Comparison of ENCODE assay signal across 9 cellular contexts in the genomic region with DNA sequence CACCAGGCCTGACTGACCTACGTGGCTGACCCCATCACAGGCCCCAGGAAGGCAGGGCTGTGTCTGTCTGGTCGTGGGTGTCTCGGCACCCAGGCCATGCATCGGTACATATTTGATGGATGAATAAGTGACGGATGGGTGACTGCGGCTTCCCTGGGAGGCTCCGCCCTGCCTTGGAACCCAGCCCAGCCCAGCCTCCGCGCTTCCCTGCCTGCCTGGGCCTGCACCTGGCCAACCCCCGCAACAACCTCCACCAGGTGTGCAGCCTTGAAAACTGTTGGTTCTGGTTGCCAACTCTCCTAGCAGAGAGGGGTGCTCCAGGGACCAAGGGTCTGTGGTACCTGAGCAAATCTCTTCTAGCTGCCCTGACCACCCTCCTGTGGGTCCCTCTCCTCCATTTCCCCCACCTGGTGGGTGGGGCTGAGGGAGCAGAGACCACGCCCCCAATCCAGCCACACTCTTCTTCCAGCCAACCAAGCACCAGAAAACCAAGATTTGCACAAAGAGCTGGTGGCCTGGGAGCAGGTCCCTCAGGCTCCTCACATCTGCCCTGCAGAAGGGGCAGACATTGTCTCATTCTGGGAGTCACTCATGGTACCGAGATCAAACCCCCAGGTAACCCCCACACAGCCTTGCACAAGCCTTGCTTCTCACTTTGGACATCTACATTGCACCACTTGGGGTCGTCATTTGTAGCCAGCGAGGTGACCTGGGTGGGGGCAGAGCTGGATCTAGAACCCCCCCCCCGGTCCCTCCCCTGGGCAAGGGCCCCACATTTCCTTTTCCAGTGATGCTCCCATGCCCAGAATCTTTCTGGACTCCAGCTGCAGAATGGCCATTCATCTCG.
DNase-seq lines count a peak whose midpoint lies in the region; ATAC-seq and TF ChIP-seq lines count a peak whose summit lies in the region.
"Had no signal": no experiment of that assay in that cellular context is flagged by ENCODE, and none has a peak within 500 bp of the region (broad histone marks: within the 10 kb centered on the region; RNA-seq: fewer than 3 reads in every experiment).

No MANE protein-coding gene starts in this region.

- peak; percentile 49; the same call in 1 of the 2 replicates for ATAC-seq in IMR-90 (ENCODE audit: low read depth)
- ATAC-seq in RWPE2 (ENCODE audit: low read depth), result peak; percentile 91
- no peak for ATAC-seq in right lobe of liver
- ATAC-seq in GM18511 (IDR thresholded peaks at IDR 0.05; ENCODE audit: unreplicated experiment), result no peak
- ATAC-seq in HG03095 (IDR thresholded peaks at IDR 0.05; ENCODE audit: unreplicated experiment), result no peak
- ATAC-seq in stimulated activated effector memory CD8-positive, alpha-beta T cell treated with anti-CD3 and anti-CD28 coated beads, Interleukin-12 subunit alpha, Interleukin-12 subunit beta, amount 100 ng/mL, for 72 hours, result no peak

- H2BK15ac ChIP-seq in IMR-90 (ENCODE audit: low read depth, low read length), result no peak overlapping the region

- TF ChIP-seq CTCF in AG04450 (IDR thresholded peaks at IDR 0.05; ENCODE audit: low read depth, low read length) (no peak), IMR-90 (conservative IDR thresholded peaks at IDR 0.05; ENCODE audit: low read depth, low read length) (no peak), RWPE2 (IDR thresholded peaks at IDR 0.05; ENCODE audit: poor library complexity, severe bottlenecking) (no peak), right lobe of liver (IDR thresholded peaks at IDR 0.05) (no peak)

- peak overlapping the region; percentile 34 for H2AK9ac ChIP-seq in IMR-90 (replicated peaks; ENCODE audit: low read depth, low read length, poor library complexity)

- POLR2A ChIA-PET in AG04450 (lab: Yijun Ruan, JAX), result no interaction called here
- POLR2A ChIA-PET in IMR-90 (lab: Charles Lee; ENCODE audit: unreplicated experiment), result no interaction called here

- H3K27ac ChIP-seq in AG04450 (ENCODE audit: low read depth, low read length), result peak overlapping the region; percentile 21
- no peak overlapping the region for H3K27ac ChIP-seq in IMR-90 (ENCODE audit: insufficient read depth, low read length)
- H3K27ac ChIP-seq in RWPE2 (ENCODE audit: poor library complexity, severe bottlenecking), result peak overlapping the region; percentile 79
- no peak overlapping the region for H3K27ac ChIP-seq in right lobe of liver
- H3K27ac ChIP-seq: hepatocyte had no signal

- no peak overlapping the region for H2BK5ac ChIP-seq in IMR-90 (ENCODE audit: low read depth, low read length, poor library complexity, severe bottlenecking)

- in situ Hi-C loops in IMR-90 (cut with MboI; ENCODE audit: low sequenced_read_pairs), result no loop called here

- no peak overlapping the region for H2BK20ac ChIP-seq in IMR-90 (ENCODE audit: low read depth, low read length)

- TF ChIP-seq POLR2A in IMR-90 (IDR thresholded peaks at IDR 0.05; ENCODE audit: low read depth, low read length), result no peak
- no peak for TF ChIP-seq POLR2A in right lobe of liver (IDR thresholded peaks at IDR 0.05)

- H2AK5ac ChIP-seq in IMR-90 (ENCODE audit: low read depth, low read length), result no peak overlapping the region

- no peak overlapping the region for H3K4me3 ChIP-seq in AG04450 (ENCODE audit: low read depth, low read length)
- H3K4me3 ChIP-seq in IMR-90 (ENCODE audit: insufficient read depth, low read depth, low read length), result no peak overlapping the region
- no peak overlapping the region for H3K4me3 ChIP-seq in RWPE2 (ENCODE audit: severe bottlenecking)
- no peak overlapping the region for H3K4me3 ChIP-seq in right lobe of liver
- H3K4me3 ChIP-seq: hepatocyte had no signal

- H3K4me2 ChIP-seq in IMR-90 (ENCODE audit: low read depth, low read length), result no peak overlapping the region
- H3K4me2 ChIP-seq: hepatocyte had no signal

- no peak overlapping the region for H3K9ac ChIP-seq in IMR-90 (ENCODE audit: low read depth, low read length)

- no peak overlapping the region for H3K14ac ChIP-seq in IMR-90 (replicated peaks; ENCODE audit: low read depth, low read length)

- H3K27me3 ChIP-seq in AG04450 (ENCODE audit: control insufficient read depth, insufficient read depth, low read length) (no peaks in the 10 kb centered on the region), IMR-90 (ENCODE audit: control insufficient read depth, insufficient read depth, low read length) (peaks cover 17% of the 10 kb centered on the region), RWPE2 (ENCODE audit: insufficient read depth, poor library complexity, severe bottlenecking) (no peaks in the 10 kb centered on the region), right lobe of liver (no peaks in the 10 kb centered on the region)
- H3K27me3 ChIP-seq: hepatocyte had no signal

- no peak overlapping the region for H4K5ac ChIP-seq in IMR-90 (ENCODE audit: low read depth, low read length)

- H4K8ac ChIP-seq in IMR-90 (ENCODE audit: low read depth in 2 of 2, low read length in 2 of 2), result no peak overlapping the region

- CTCF ChIA-PET in AG04450 (lab: Charles Lee), result no interaction called here
- CTCF ChIA-PET in IMR-90 (lab: Yijun Ruan, JAX), result interaction anchor here (0.7 kb wide), 1 partner anchor 294 kb away, joined by 4 read pairs; no protein-coding TSS in a partner anchor

- no peak overlapping the region for H3K27ac Mint-ChIP-seq in stimulated activated effector memory CD8-positive, alpha-beta T cell treated with anti-CD3 and anti-CD28 coated beads, Interleukin-12 subunit alpha, Interleukin-12 subunit beta, amount 100 ng/mL, for 72 hours

- H3K4me3 Mint-ChIP-seq in stimulated activated effector memory CD8-positive, alpha-beta T cell treated with anti-CD3 and anti-CD28 coated beads, Interleukin-12 subunit alpha, Interleukin-12 subunit beta, amount 100 ng/mL, for 72 hours, result no peak overlapping the region

- no CpG with 5 or more reads among the region's 16 CpGs for WGBS in IMR-90 (ENCODE audit: extremely low coverage in 2 of 2, insufficient read length in 1 of 2), 2 experiments
- WGBS in right lobe of liver (ENCODE audit: insufficient coverage, low coverage, low lambda C conversion rate, missing lambda C conversion rate), result 73% methylated on average over 11 of the region's 16 CpGs

- no peaks in the 10 kb centered on the region for H3K9me3 ChIP-seq in AG04450 (ENCODE audit: control insufficient read depth, insufficient read depth, low read length)
- no peaks in the 10 kb centered on the region for H3K9me3 ChIP-seq in IMR-90 (ENCODE audit: control insufficient read depth, insufficient read depth, low read length)
- H3K9me3 ChIP-seq in RWPE2 (ENCODE audit: severe bottlenecking), result no peaks in the 10 kb centered on the region
- no peaks in the 10 kb centered on the region for H3K9me3 ChIP-seq in right lobe of liver

- DNase-seq in AG04450 (ENCODE audit: low read depth, low spot score), result no peak
- DNase-seq in IMR-90, result no peak
- peak; percentile 88 for DNase-seq in RWPE2 (ENCODE audit: low spot score)
- DNase-seq in right lobe of liver, result peak in 2 of 3 donors; percentile 32 to 42
- DNase-seq in stimulated activated effector memory CD8-positive, alpha-beta T cell treated with anti-CD3 and anti-CD28 coated beads, Interleukin-12 subunit alpha, Interleukin-12 subunit beta, amount 100 ng/mL, for 72 hours (ENCODE audit: low spot score in 2 of 2), result no peak
- no peak for DNase-seq in stimulated activated CD8-positive, alpha-beta memory T cell treated with anti-CD3 and anti-CD28 coated beads, Interleukin-4, amount 100 ng/mL, for 48 hours

- no peak overlapping the region for H3K23ac ChIP-seq in IMR-90 (ENCODE audit: low read depth, low read length)

- peaks cover 12% of the 10 kb centered on the region for H3K4me1 Mint-ChIP-seq in stimulated activated effector memory CD8-positive, alpha-beta T cell treated with anti-CD3 and anti-CD28 coated beads, Interleukin-12 subunit alpha, Interleukin-12 subunit beta, amount 100 ng/mL, for 72 hours

- H3K18ac ChIP-seq in IMR-90 (ENCODE audit: low read depth, low read length), result no peak overlapping the region

- dilution Hi-C loops in IMR-90 (cut with HindIII; ENCODE audit: low sequenced_read_pairs, unreplicated experiment), result no loop called here

- peak overlapping the region; percentile 54 for H2AFZ ChIP-seq in IMR-90 (replicated peaks; ENCODE audit: low read length, poor library complexity)
- H2AFZ ChIP-seq: hepatocyte had no signal

- H4K91ac ChIP-seq in IMR-90 (ENCODE audit: insufficient read depth, low read depth, low read length), result no peak overlapping the region

- intact Hi-C loops in IMR-90 (cut with micrococcal nuclease) (no loop called here), right lobe of liver (cut with DNase I) (no loop called here)

- H3K4ac ChIP-seq in IMR-90 (ENCODE audit: low read depth, low read length), result no peak overlapping the region

- no peaks in the 10 kb centered on the region for H3K36me3 Mint-ChIP-seq in stimulated activated effector memory CD8-positive, alpha-beta T cell treated with anti-CD3 and anti-CD28 coated beads, Interleukin-12 subunit alpha, Interleukin-12 subunit beta, amount 100 ng/mL, for 72 hours

- H3K4me1 ChIP-seq in IMR-90 (ENCODE audit: control insufficient read depth, insufficient read depth, low read length), result peaks cover 5% of the 10 kb centered on the region
- H3K4me1 ChIP-seq in RWPE2 (ENCODE audit: insufficient read depth, poor library complexity, severe bottlenecking), result peaks cover 32% of the 10 kb centered on the region
- no peaks in the 10 kb centered on the region for H3K4me1 ChIP-seq in right lobe of liver

- no peak for TF ChIP-seq RAD21 in IMR-90 (IDR thresholded peaks at IDR 0.05; ENCODE audit: low read length)

- no peaks in the 10 kb centered on the region for H3K9me3 Mint-ChIP-seq in stimulated activated effector memory CD8-positive, alpha-beta T cell treated with anti-CD3 and anti-CD28 coated beads, Interleukin-12 subunit alpha, Interleukin-12 subunit beta, amount 100 ng/mL, for 72 hours

- H2BK120ac ChIP-seq in IMR-90 (ENCODE audit: low read depth, low read length), result no peak overlapping the region

- no peaks in the 10 kb centered on the region for H3K36me3 ChIP-seq in IMR-90 (ENCODE audit: control insufficient read depth, insufficient read depth, low read length)
- no peaks in the 10 kb centered on the region for H3K36me3 ChIP-seq in RWPE2 (ENCODE audit: low read depth)
- no peaks in the 10 kb centered on the region for H3K36me3 ChIP-seq in right lobe of liver

- H3K9me1 ChIP-seq in IMR-90 (ENCODE audit: insufficient read depth, low read length), result no peaks in the 10 kb centered on the region

- no peak overlapping the region for H3K56ac ChIP-seq in IMR-90 (ENCODE audit: extremely low read depth, insufficient read depth, low read length)

- H3K79me1 ChIP-seq in IMR-90 (ENCODE audit: low read depth in 1 of 2, low read length in 2 of 2), result no peaks in the 10 kb centered on the region

- BruUV-seq in IMR-90 (replicated peaks; lab: Mats Ljungman, UMichigan), result no TSS peak

- H4K20me1 ChIP-seq in IMR-90 (ENCODE audit: insufficient read depth, low read length), result no peaks in the 10 kb centered on the region

Comparison
In these comparisons a context has a peak if more than half of its experiments do, and no peak if none do; other contexts are left out.
1. DNase-seq: peak in RWPE2 (single experiment) and right lobe of liver (2 of 3); none in AG04450 (single experiment), IMR-90 (single experiment), stimulated activated effector memory CD8-positive, alpha-beta T cell treated with anti-CD3 and anti-CD28 coated beads, Interleukin-12 subunit alpha, Interleukin-12 subunit beta, amount 100 ng/mL, for 72 hours (0 of 2) and stimulated activated CD8-positive, alpha-beta memory T cell treated with anti-CD3 and anti-CD28 coated beads, Interleukin-4, amount 100 ng/mL, for 48 hours (single experiment).
2. H3K27ac ChIP-seq: peak in AG04450 (single experiment) and RWPE2 (single experiment); none in IMR-90 (single experiment) and right lobe of liver (0 of 3).
3. ATAC-seq: peak in IMR-90 (single experiment) and RWPE2 (single experiment); none in right lobe of liver (0 of 4), GM18511 (single experiment), HG03095 (single experiment) and stimulated activated effector memory CD8-positive, alpha-beta T cell treated with anti-CD3 and anti-CD28 coated beads, Interleukin-12 subunit alpha, Interleukin-12 subunit beta, amount 100 ng/mL, for 72 hours (single experiment).